29 cellular contexts compared by ENCODE assay signal in the genomic region with DNA sequence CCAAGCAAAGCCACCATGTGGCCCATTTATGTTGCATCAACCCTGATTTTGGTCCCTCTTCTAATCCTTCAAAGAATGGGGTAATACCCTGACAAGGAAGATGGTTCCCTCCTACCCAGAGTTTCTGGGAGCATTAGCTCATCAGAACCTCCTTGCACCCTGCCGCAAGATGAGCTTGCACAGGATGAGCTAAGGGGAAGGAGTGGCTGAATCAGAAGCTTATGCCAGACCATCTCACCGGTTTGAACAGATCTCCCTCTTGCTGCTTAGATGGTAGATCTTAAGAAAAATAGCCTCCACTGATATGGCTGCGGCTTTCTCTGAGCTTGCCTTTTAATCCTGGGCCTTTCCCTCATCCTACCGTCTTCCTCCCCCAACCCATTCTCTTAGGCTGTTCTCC.
"Had no signal": no experiment of that assay in that cellular context is flagged by ENCODE, and none has a peak within 500 bp of the region (broad histone marks: within the 10 kb centered on the region; RNA-seq: fewer than 3 reads in every experiment).

No MANE protein-coding gene starts in this region.

- DNase-seq: activated CD4-positive, alpha-beta T cell treated with anti-CD3 and anti-CD28 coated beads for 48 hours; activated CD4-positive, alpha-beta T cell treated with anti-CD3 and anti-CD28 coated beads, Interleukin-2, amount 50 U/mL, for 4 hours; activated CD4-positive, CD25-positive, alpha-beta regulatory T cell treated with anti-CD3 and anti-CD28 coated beads, Interleukin-2, amount 50 U/mL, for 72 hours; activated CD8-positive, alpha-beta memory T cell treated with anti-CD3 and anti-CD28 coated beads, Interleukin-2, amount 50 U/mL, for 48 hours; activated CD8-positive, alpha-beta T cell treated with anti-CD3 and anti-CD28 coated beads, Interleukin-2, amount 10 ng/mL, durations not matched to agents 7 days and 5 days; activated naive CD4-positive, alpha-beta T cell treated with anti-CD3 and anti-CD28 coated beads, Interleukin-2, amount 50 U/mL, for 16 hours; activated naive CD8-positive, alpha-beta T cell treated with anti-CD3 and anti-CD28 coated beads, Interleukin-2, amount 10 ng/mL, durations not matched to agents 7 days and 5 days; activated T-cell treated with anti-CD3 and anti-CD28 coated beads, Interleukin-2, amount 50 U/mL, for 1 hour; adrenal gland; aorta; body of pancreas; MG63; NCI-H1105; NCI-H1436 treated with DMSO at 0.1 percent for 48 hours; NCI-H187; NCI-H2081; NCI-H510A treated with DMSO at 0.1 percent for 48 hours; NCI-H69; NK-92 treated with Interleukin-12 subunit alpha and Interleukin-12 subunit beta, amount 100 ng/mL, for 24 hours; OCI-M1; SHP77; SW 1271 had no signal

- H3K27me3 ChIP-seq: adrenal gland, body of pancreas, cardiac muscle cell, MG63, SJSA1 had no signal

- H3K4me3 ChIP-seq: adrenal gland, body of pancreas, cardiac muscle cell, MG63, SJSA1 had no signal

- H3K27ac Mint-ChIP-seq: activated CD8-positive, alpha-beta T cell treated with anti-CD3 and anti-CD28 coated beads, Interleukin-2, amount 10 ng/mL, durations not matched to agents 7 days and 5 days; activated naive CD8-positive, alpha-beta T cell treated with anti-CD3 and anti-CD28 coated beads, Interleukin-2, amount 10 ng/mL, durations not matched to agents 7 days and 5 days; T-helper 2 cell treated with Interferon-gamma antibody and Interleukin-4, amounts not matched to agents 5 μg/mL and 100 μg/mL, for 36 hours; WTC11 had no signal

- H3K9me3 Mint-ChIP-seq: activated naive CD8-positive, alpha-beta T cell treated with anti-CD3 and anti-CD28 coated beads, Interleukin-2, amount 10 ng/mL, durations not matched to agents 7 days and 5 days; T-helper 2 cell treated with Interferon-gamma antibody and Interleukin-4, amounts not matched to agents 5 μg/mL and 100 μg/mL, for 36 hours had no signal

- H3K27me3 Mint-ChIP-seq: activated naive CD8-positive, alpha-beta T cell treated with anti-CD3 and anti-CD28 coated beads, Interleukin-2, amount 10 ng/mL, durations not matched to agents 7 days and 5 days had no signal

- H3K4me1 Mint-ChIP-seq: activated naive CD8-positive, alpha-beta T cell treated with anti-CD3 and anti-CD28 coated beads, Interleukin-2, amount 10 ng/mL, durations not matched to agents 7 days and 5 days had no signal

- ATAC-seq: activated CD8-positive, alpha-beta T cell treated with anti-CD3 and anti-CD28 coated beads, Interleukin-2, amount 10 ng/mL, durations not matched to agents 7 days and 5 days; body of pancreas; SK-N-SH treated with all-trans-retinoic acid at 6 μM for 48 hours; WTC11 had no signal

- H3K27ac ChIP-seq: adrenal gland, body of pancreas, cardiac muscle cell, KMS-11, SJSA1 had no signal

- H3K4me3 Mint-ChIP-seq: activated CD8-positive, alpha-beta T cell treated with anti-CD3 and anti-CD28 coated beads, Interleukin-2, amount 10 ng/mL, durations not matched to agents 7 days and 5 days; activated naive CD8-positive, alpha-beta T cell treated with anti-CD3 and anti-CD28 coated beads, Interleukin-2, amount 10 ng/mL, durations not matched to agents 7 days and 5 days; T-helper 2 cell treated with Interferon-gamma antibody and Interleukin-4, amounts not matched to agents 5 μg/mL and 100 μg/mL, for 36 hours; WTC11 had no signal

- H3K36me3 Mint-ChIP-seq: activated naive CD8-positive, alpha-beta T cell treated with anti-CD3 and anti-CD28 coated beads, Interleukin-2, amount 10 ng/mL, durations not matched to agents 7 days and 5 days; WTC11 had no signal

- H3K36me3 ChIP-seq: adrenal gland, cardiac muscle cell, MG63, SJSA1 had no signal

- H3K4me1 ChIP-seq: adrenal gland, body of pancreas had no signal

- H3K9me3 ChIP-seq: adrenal gland, body of pancreas, MG63, SJSA1 had no signal

- FAIRE-seq: RCC 7860 had no signal
